Comparison of ENCODE assay signal across 19 cellular contexts in the genomic region with DNA sequence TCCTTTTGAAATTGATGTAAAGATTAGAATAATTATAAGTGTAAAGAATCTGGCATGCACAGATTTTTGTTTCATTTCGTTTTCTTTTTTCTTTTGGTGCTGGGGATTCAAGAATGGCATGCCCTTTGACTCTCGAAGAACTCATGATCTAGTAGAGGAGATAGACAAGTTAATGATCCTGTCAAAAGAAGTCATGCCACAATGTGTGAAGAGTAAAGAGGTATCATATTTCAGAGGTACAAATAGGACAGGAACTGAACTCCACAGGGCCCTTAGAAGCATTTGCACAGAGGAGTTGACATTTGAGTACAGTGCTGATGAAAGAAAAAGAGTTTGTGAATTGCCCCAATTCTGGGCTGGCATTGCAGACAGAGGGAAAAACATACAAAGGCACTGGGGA.
A peak's percentile ranks its signal among the peaks of the same experiment; 100 is the strongest.
DNase-seq lines count a peak whose midpoint lies in the region; ATAC-seq and TF ChIP-seq lines count a peak whose summit lies in the region.
"Had no signal": no experiment of that assay in that cellular context is flagged by ENCODE, and none has a peak within 500 bp of the region (broad histone marks: within the 10 kb centered on the region; RNA-seq: fewer than 3 reads in every experiment).

No MANE protein-coding gene starts in this region.

- H3K4me3 ChIP-seq in A673 (ENCODE audit: low read depth, low read length, poor library complexity, severe bottlenecking) (no peak overlapping the region), lower leg skin (ENCODE audit: low read depth, poor library complexity, severe bottlenecking) (no peak overlapping the region), colonic mucosa (no peak overlapping the region)
- H3K4me3 ChIP-seq: BLaER1 treated with 17β-estradiol and CSF1 and Interleukin-3, amounts not matched to agents 10 nM and 100 nM; GM23338 had no signal

- no peaks in the 10 kb centered on the region for H3K27me3 Mint-ChIP-seq in WTC11 (ENCODE audit: low read depth)
- H3K27me3 Mint-ChIP-seq: B cell; CD4-positive, CD25-positive, alpha-beta regulatory T cell had no signal

- H3K36me3 ChIP-seq in A673 (ENCODE audit: insufficient read depth, low read length, poor library complexity, severe bottlenecking), result no peaks in the 10 kb centered on the region
- H3K36me3 ChIP-seq in colonic mucosa, result no peaks in the 10 kb centered on the region
- H3K36me3 ChIP-seq: BLaER1 treated with 17β-estradiol and CSF1 and Interleukin-3, amounts not matched to agents 10 nM and 100 nM had no signal

- no peak overlapping the region for H3K4me3 Mint-ChIP-seq in WTC11
- H3K4me3 Mint-ChIP-seq: B cell; CD8-positive, alpha-beta memory T cell; GM23338 had no signal

- H3K27ac Mint-ChIP-seq in WTC11, result no peak overlapping the region
- H3K27ac Mint-ChIP-seq: B cell; CD8-positive, alpha-beta memory T cell; GM23338 had no signal

- peak; percentile 35 for DNase-seq in A673 (ENCODE audit: low spot score)
- DNase-seq in NCI-H146 (lab: John Stamatoyannopoulos, UW), result peak; percentile 51
- peak; percentile 24 for DNase-seq in NCI-H345 (lab: John Stamatoyannopoulos, UW)
- DNase-seq in WTC11 (ENCODE audit: low spot score), result no peak
- DNase-seq in SHP77 treated with DMSO at 0.1 percent for 48 hours (lab: John Stamatoyannopoulos, UW), result no peak
- no peak for DNase-seq in lower leg skin (ENCODE audit: low spot score in 2 of 2)
- no peak for DNase-seq in colonic mucosa
- no peak for DNase-seq in activated CD4-positive, alpha-beta T cell treated with anti-CD3 and anti-CD28 coated beads for 4 hours
- DNase-seq: 8988T; CD4-positive, CD25-positive, alpha-beta regulatory T cell; CD8-positive, alpha-beta memory T cell; COR-L47; DMS 273 treated with DMSO at 0.1 percent for 48 hours; DMS79; GDM1; HCEC 1CT had no signal

- H3K4me1 Mint-ChIP-seq in WTC11, result peaks cover 9% of the 10 kb centered on the region
- H3K4me1 Mint-ChIP-seq: B cell; CD4-positive, CD25-positive, alpha-beta regulatory T cell; CD8-positive, alpha-beta memory T cell had no signal

- CTCF ChIA-PET in A673 (lab: Charles Lee), result no interaction called here
- CTCF ChIA-PET in WTC11 (lab: Charles Lee), result no interaction called here

- intact Hi-C loops in A673 (cut with micrococcal nuclease; ENCODE audit: unreplicated experiment) (no loop called here), lower leg skin (cut with DNase I; ENCODE audit: low total_unique reads) (no loop called here), colonic mucosa (cut with DNase I) (no loop called here)

- 0 out of 2 replicates have a peak, but pooled peaks have one; percentile 30 for ATAC-seq in WTC11
- ATAC-seq: GM23338 had no signal

- H3K9me3 Mint-ChIP-seq in WTC11, result peaks cover 8% of the 10 kb centered on the region

- H3K27me3 ChIP-seq in A673 (replicated peaks; ENCODE audit: insufficient read depth, low read depth, low read length, poor library complexity), result no peaks in the 10 kb centered on the region
- no peaks in the 10 kb centered on the region for H3K27me3 ChIP-seq in colonic mucosa
- H3K27me3 ChIP-seq: BLaER1 treated with 17β-estradiol and CSF1 and Interleukin-3, amounts not matched to agents 10 nM and 100 nM had no signal

- TF ChIP-seq POLR2A in lower leg skin (IDR thresholded peaks at IDR 0.05), result no peak

- H3K9me3 ChIP-seq in A673 (ENCODE audit: low read depth, low read length, poor library complexity, severe bottlenecking), result no peaks in the 10 kb centered on the region
- no peaks in the 10 kb centered on the region for H3K9me3 ChIP-seq in colonic mucosa

- 43 to 47% methylated on average over 2 of the region's 2 CpGs for WGBS in lower leg skin, 2 donors

- POLR2A ChIA-PET in A673 (lab: Charles Lee; ENCODE audit: low non-redundant PET) (no interaction called here), WTC11 (lab: Charles Lee) (no interaction called here)

- H3K4me1 ChIP-seq in A673 (ENCODE audit: insufficient read depth, low read length, poor library complexity, severe bottlenecking) (no peaks in the 10 kb centered on the region), colonic mucosa (no peaks in the 10 kb centered on the region)
- H3K4me1 ChIP-seq: BLaER1 treated with 17β-estradiol and CSF1 and Interleukin-3, amounts not matched to agents 10 nM and 100 nM had no signal

- H3K36me3 Mint-ChIP-seq in WTC11, result no peaks in the 10 kb centered on the region
- H3K36me3 Mint-ChIP-seq: CD4-positive, CD25-positive, alpha-beta regulatory T cell; CD8-positive, alpha-beta memory T cell had no signal

- H3K9ac ChIP-seq in colonic mucosa (ENCODE audit: low read depth in 2 of 2, low read length in 2 of 2), result no peak overlapping the region
- H3K9ac ChIP-seq: BLaER1 treated with 17β-estradiol and CSF1 and Interleukin-3, amounts not matched to agents 10 nM and 100 nM had no signal

- TF ChIP-seq CTCF in A673 (conservative IDR thresholded peaks at IDR 0.05; ENCODE audit: low read depth, low read length) (no peak), WTC11 (IDR thresholded peaks at IDR 0.05) (no peak), lower leg skin (IDR thresholded peaks at IDR 0.05) (no peak), colonic mucosa (IDR thresholded peaks at IDR 0.05) (no peak)

- BruUV-seq in A673 (replicated peaks; lab: Mats Ljungman, UMichigan), result no TSS peak

- H3K27ac ChIP-seq in A673 (ENCODE audit: low read depth, low read length, poor library complexity, severe bottlenecking) (no peak overlapping the region), colonic mucosa (no peak overlapping the region)
- H3K27ac ChIP-seq: BLaER1 treated with 17β-estradiol and CSF1 and Interleukin-3, amounts not matched to agents 10 nM and 100 nM had no signal

TF ChIP-seq in WTC11, 78 proteins besides CTCF, POLR2A, EP300 and RAD21:
- TF ChIP-seq ZNF138 (CRISPR knock-in tag; conservative IDR thresholded peaks at IDR 0.05) (no peak), MYBL2 (CRISPR knock-in tag; IDR thresholded peaks at IDR 0.05) (no peak), ZNF263 (CRISPR knock-in tag; IDR thresholded peaks at IDR 0.05; ENCODE audit: low read depth) (no peak), JUN (CRISPR knock-in tag; IDR thresholded peaks at IDR 0.05) (no peak), GABPB1 (CRISPR knock-in tag; IDR thresholded peaks at IDR 0.05) (no peak), IRF2 (CRISPR knock-in tag; IDR thresholded peaks at IDR 0.05; ENCODE audit: borderline replicate concordance, low read depth) (no peak)
- TF ChIP-seq, protein P1, sequence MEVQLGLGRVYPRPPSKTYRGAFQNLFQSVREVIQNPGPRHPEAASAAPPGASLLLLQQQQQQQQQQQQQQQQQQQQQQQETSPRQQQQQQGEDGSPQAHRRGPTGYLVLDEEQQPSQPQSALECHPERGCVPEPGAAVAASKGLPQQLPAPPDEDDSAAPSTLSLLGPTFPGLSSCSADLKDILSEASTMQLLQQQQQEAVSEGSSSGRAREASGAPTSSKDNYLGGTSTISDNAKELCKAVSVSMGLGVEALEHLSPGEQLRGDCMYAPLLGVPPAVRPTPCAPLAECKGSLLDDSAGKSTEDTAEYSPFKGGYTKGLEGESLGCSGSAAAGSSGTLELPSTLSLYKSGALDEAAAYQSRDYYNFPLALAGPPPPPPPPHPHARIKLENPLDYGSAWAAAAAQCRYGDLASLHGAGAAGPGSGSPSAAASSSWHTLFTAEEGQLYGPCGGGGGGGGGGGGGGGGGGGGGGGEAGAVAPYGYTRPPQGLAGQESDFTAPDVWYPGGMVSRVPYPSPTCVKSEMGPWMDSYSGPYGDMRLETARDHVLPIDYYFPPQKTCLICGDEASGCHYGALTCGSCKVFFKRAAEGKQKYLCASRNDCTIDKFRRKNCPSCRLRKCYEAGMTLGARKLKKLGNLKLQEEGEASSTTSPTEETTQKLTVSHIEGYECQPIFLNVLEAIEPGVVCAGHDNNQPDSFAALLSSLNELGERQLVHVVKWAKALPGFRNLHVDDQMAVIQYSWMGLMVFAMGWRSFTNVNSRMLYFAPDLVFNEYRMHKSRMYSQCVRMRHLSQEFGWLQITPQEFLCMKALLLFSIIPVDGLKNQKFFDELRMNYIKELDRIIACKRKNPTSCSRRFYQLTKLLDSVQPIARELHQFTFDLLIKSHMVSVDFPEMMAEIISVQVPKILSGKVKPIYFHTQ (CRISPR knock-in tag; IDR thresholded peaks at IDR 0.05), result no peak
TF ChIP-seq in WTC11: peak in this region for 0.

Comparison
In these comparisons a context has a peak if more than half of its experiments do, and no peak if none do; other contexts are left out.
1. DNase-seq: peak in A673 (single experiment), NCI-H146 (single experiment) and NCI-H345 (single experiment); none in WTC11 (single experiment), SHP77 treated with DMSO at 0.1 percent for 48 hours (single experiment), lower leg skin (0 of 2), colonic mucosa (single experiment) and activated CD4-positive, alpha-beta T cell treated with anti-CD3 and anti-CD28 coated beads for 4 hours (0 of 2).